14 cellular contexts compared by ENCODE assay signal in the genomic region with DNA sequence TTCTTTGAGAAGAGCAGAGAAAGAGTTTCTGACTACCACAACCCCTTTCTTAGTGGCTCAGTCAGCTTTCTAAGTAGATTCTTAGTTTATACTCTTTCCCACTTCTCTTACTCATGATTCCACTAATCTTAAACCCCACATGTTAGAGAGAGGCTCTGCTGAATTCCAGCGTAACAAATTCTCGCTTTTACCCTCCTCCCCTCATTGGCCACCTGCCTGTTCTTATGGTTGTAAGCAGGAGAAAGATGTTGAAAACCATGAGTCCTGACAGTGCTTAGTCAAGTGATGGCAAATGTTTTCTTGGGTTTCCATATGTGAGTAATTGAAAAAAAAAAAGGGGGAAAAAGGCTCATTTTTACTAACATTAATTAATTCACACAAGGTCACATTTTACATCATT.
DNase-seq lines count a peak whose midpoint lies in the region; ATAC-seq and TF ChIP-seq lines count a peak whose summit lies in the region.
"Had no signal": no experiment of that assay in that cellular context is flagged by ENCODE, and none has a peak within 500 bp of the region (broad histone marks: within the 10 kb centered on the region; RNA-seq: fewer than 3 reads in every experiment).

No MANE protein-coding gene starts in this region.

- H3K27me3 ChIP-seq in foreskin keratinocyte: no peaks in the 10 kb centered on the region

- no peaks in the 10 kb centered on the region for H3K4me1 ChIP-seq in foreskin keratinocyte
- H3K4me1 ChIP-seq: Caco-2 had no signal

- CTCF ChIA-PET in RWPE1 (lab: Yijun Ruan, JAX): no interaction called here

- DNase-seq in AG10803 (ENCODE audit: low read depth): peak; percentile 16
- peak; percentile 26 for DNase-seq in LHCN-M2 (ENCODE audit: low read depth)
- DNase-seq in amniotic epithelial cell (ENCODE audit: low read depth): peak; percentile 22
- DNase-seq in foreskin keratinocyte: no peak
- DNase-seq in RWPE1 (ENCODE audit: low spot score): no peak
- no peak for DNase-seq in GF-D8 (lab: John Stamatoyannopoulos, UW)
- DNase-seq: 8988T; C1 segment of cervical spinal cord; CD4-positive, alpha-beta T cell; GDM1; H9 had no signal

- POLR2A ChIA-PET in RWPE1 (lab: Yijun Ruan, JAX; ENCODE audit: low non-redundant PET): no interaction called here

- H3K27ac ChIP-seq in foreskin keratinocyte (no peak overlapping the region), RWPE1 (no peak overlapping the region)

- TF ChIP-seq CTCF in AG10803 (conservative IDR thresholded peaks at IDR 0.05; ENCODE audit: low read length) (no peak), foreskin keratinocyte (conservative IDR thresholded peaks at IDR 0.05) (no peak), RWPE1 (conservative IDR thresholded peaks at IDR 0.05; ENCODE audit: low read depth) (no peak)

- peak; percentile 22 for ATAC-seq in foreskin keratinocyte
- no peak for ATAC-seq in HG03097 (IDR thresholded peaks at IDR 0.05; ENCODE audit: low FRiP score, unreplicated experiment)
- ATAC-seq: HepG2 had no signal

- no peak overlapping the region for H3K4me3 ChIP-seq in AG10803 (ENCODE audit: low read length)

Comparison
In these comparisons a context has a peak if more than half of its experiments do, and no peak if none do; other contexts are left out.
1. DNase-seq: peak in AG10803 (single experiment), LHCN-M2 (single experiment) and amniotic epithelial cell (single experiment); none in foreskin keratinocyte (0 of 2), RWPE1 (single experiment) and GF-D8 (single experiment).